In the genomic region with DNA sequence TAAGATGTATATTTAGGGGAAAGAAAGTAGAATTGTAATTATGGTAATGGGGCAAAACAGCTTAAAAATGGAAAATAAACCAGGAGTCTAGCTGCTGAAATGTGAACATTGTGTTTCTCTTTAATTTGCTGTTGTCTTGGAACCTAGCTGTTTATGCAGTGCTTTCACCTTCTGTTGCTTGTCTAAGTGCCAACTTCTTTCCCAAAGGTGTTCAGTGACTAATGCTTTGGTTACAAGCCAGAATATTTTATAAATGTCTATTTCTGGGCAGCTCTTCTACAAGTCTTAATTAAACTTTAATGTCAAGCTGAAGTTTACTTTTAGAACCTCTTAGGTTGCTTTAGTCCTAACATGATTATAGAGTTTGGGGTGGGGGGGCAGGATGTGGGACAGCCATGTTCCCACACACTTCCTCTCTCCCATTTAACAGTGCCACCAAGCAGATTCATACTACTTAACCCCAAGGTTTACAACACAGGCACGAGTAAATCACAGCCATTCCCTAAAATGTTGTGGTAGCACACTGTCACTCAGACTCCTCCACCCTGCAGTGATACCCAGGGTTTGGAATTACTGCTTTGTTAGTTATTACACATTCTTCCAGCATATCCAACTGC, we compare ENCODE assay signal across 1 cellular context.
TF ChIP-seq lines count a peak whose summit lies in the region.

No MANE protein-coding gene starts in this region.

TF ChIP-seq in WTC11, 78 proteins besides CTCF, POLR2A, EP300 and RAD21 (continued from another document):
- TF ChIP-seq, protein P1, sequence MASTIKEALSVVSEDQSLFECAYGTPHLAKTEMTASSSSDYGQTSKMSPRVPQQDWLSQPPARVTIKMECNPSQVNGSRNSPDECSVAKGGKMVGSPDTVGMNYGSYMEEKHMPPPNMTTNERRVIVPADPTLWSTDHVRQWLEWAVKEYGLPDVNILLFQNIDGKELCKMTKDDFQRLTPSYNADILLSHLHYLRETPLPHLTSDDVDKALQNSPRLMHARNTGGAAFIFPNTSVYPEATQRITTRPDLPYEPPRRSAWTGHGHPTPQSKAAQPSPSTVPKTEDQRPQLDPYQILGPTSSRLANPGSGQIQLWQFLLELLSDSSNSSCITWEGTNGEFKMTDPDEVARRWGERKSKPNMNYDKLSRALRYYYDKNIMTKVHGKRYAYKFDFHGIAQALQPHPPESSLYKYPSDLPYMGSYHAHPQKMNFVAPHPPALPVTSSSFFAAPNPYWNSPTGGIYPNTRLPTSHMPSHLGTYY (CRISPR knock-in tag; IDR thresholded peaks at IDR 0.05) = no peak
- no peak for TF ChIP-seq CBFB (CRISPR knock-in tag; IDR thresholded peaks at IDR 0.05; ENCODE audit: low read depth)
- no peak for TF ChIP-seq ZNF317 (CRISPR knock-in tag; IDR thresholded peaks at IDR 0.05; ENCODE audit: borderline replicate concordance, low read depth)
